In the genomic region with DNA sequence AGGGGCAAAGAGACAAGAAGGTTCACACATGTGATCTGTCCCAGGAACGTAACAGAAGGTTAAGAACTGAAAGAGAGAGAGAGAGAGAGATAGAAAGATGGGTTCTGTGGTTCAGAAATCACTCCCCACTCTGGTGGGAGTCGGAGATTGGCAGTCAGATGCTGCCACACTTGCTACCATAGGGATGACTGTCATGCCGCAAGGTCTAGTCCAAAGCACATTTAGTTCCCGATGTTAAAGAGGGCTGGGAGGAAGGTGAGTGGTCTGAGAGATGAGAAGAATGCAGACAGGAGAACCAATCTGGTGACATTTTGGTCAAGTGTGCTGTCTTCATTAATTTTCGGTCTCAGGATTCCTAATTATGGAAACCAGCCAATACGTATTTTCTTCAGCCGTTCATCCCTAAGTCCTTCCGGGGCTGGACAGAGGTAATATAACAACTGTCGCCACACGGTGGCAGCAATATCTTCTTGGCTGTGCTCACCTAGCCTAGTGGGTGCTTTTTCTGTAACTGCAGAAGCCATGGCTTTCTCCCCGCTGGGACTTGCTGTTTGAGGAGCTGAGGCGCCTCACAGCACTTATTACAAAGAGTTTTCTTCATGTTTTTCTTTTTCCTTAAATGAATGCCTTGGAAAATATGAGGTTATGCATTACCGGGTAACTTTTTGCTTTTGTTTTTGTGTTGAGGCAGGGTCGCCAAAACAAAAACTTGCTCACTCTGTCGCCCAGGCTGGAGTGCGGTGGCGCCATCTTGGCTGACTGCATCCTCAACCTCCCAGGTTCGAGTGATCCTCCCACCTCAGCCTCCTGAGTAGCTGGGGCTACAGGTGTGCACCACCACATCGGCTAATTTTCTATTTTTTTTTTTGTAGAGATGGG, we compare ENCODE assay signal across 8 cellular contexts. TPM values are rescaled to one million over a fixed set of nuclear protein-coding genes. Genes with fewer than 3 reads are reported as not detected.
DNase-seq lines count a peak whose midpoint lies in the region; ATAC-seq and TF ChIP-seq lines count a peak whose summit lies in the region.
"Had no signal": no experiment of that assay in that cellular context is flagged by ENCODE, and none has a peak within 500 bp of the region (broad histone marks: within the 10 kb centered on the region; RNA-seq: fewer than 3 reads in every experiment).

No MANE protein-coding gene starts in this region.

- in situ Hi-C loops in GM13977 (cut with MboI; ENCODE audit: low pct_unique_long_range_greater_than_20kb, low sequenced_read_pairs, unreplicated experiment): loop anchor here (25.0 kb wide), 1 partner anchor 669 kb away; no protein-coding TSS in a partner anchor

- TF ChIP-seq CTCF in GM13977 (IDR thresholded peaks at IDR 0.05; ENCODE audit: extremely low read depth, insufficient read depth, missing control alignments): peak; percentile 81
- TF ChIP-seq CTCF in spleen (IDR thresholded peaks at IDR 0.05 in 8 of 11, conservative IDR thresholded peaks at IDR 0.05 in 3 of 11): peak in 10 of 11 experiments; percentile 38 to 79 (median 62)

- H3K4me3 ChIP-seq in spleen: no peak overlapping the region

- WGBS in spleen, 5 donors: 53 to 57% (median 54%) methylated on average over 19 of the region's 19 CpGs

- H3K9me3 ChIP-seq in spleen: no peaks in the 10 kb centered on the region

- H3K27ac ChIP-seq in spleen: no peak overlapping the region

- no peak for TF ChIP-seq POLR2A in spleen (IDR thresholded peaks at IDR 0.05)

- intact Hi-C loops in spleen (cut with DNase I; ENCODE audit: low total_unique reads): no loop called here

- DNase-seq in GM13977 (ENCODE audit: low spot score) (peak; percentile 82), NCI-H146 treated with DMSO at 0.1 percent for 48 hours (lab: John Stamatoyannopoulos, UW; ENCODE audit: unreplicated experiment) (peak; percentile 98), T-helper 1 cell (peak; percentile 17 to 60 (median 28)), anterior cingulate cortex (lab: John Stamatoyannopoulos, UW) (peak in 42 of 58 donors; percentile 10 to 72 (median 26)), hepatic stellate cell (ENCODE audit: low spot score) (peak; percentile 62), spleen (peak; percentile 82)

- peaks cover 0 to 34% (median 0%) of the 10 kb centered on the region in 7 donors for H3K27me3 ChIP-seq in spleen (replicated peaks in 1 of 7)

- ATAC-seq in HG02798 (IDR thresholded peaks at IDR 0.05; ENCODE audit: poor library complexity, unreplicated experiment): peak; percentile 91

- H3K36me3 ChIP-seq in spleen: no peaks in the 10 kb centered on the region

- peaks cover 0 to 8% (median 6%) of the 10 kb centered on the region in 6 donors for H3K4me1 ChIP-seq in spleen

RNA-seq across cellular contexts. Expression of a gene that starts 46.0 kb away (rescaled TPM):
- total RNA-seq in spleen: not detected
- polyA plus RNA-seq in spleen: not detected
- total RNA-seq: pulmonary artery endothelial cell had no signal

Comparison
In these comparisons a context has a peak if more than half of its experiments do, and no peak if none do; other contexts are left out.
1. DNase-seq: peak in every context shown above with its lines; median percentile 98 in NCI-H146 treated with DMSO at 0.1 percent for 48 hours; 82 in GM13977; 82 in spleen; 62 in hepatic stellate cell; 28 in T-helper 1 cell; 26 in anterior cingulate cortex.